Comparison of ENCODE assay signal across 1 cellular context in genomic region chr1:145465405-145466144, GRCh38.
TF ChIP-seq lines count a peak whose summit lies in the region.

No MANE protein-coding gene starts in this region.

TF ChIP-seq in HEK293, 187 proteins besides CTCF, POLR2A, EP300 and RAD21 (continued from another document and continues in another):
- TF ChIP-seq PATZ1 (tag by site-specific recombination; IDR thresholded peaks at IDR 0.05) (peak; percentile 67), ZNF335 (tag by site-specific recombination; conservative IDR thresholded peaks at IDR 0.05) (peak; percentile 38; the same call in 1 of the 2 replicates), PRDM1 (tag by site-specific recombination; IDR thresholded peaks at IDR 0.05) (peak; percentile 85), ZNF366 (tag by site-specific recombination; conservative IDR thresholded peaks at IDR 0.05) (peak; percentile 81), GLIS1 (tag by site-specific recombination; IDR thresholded peaks at IDR 0.05) (0 out of 2 replicates have a peak, but pooled peaks have one; percentile 27), BCL11B (tag by site-specific recombination; IDR thresholded peaks at IDR 0.05; ENCODE audit: low read depth) (0 out of 2 replicates have a peak, but pooled peaks have one; percentile 29), ZBTB10 (tag by site-specific recombination; IDR thresholded peaks at IDR 0.05) (0 out of 2 replicates have a peak, but pooled peaks have one; percentile 47), ZSCAN16 (tag by site-specific recombination; IDR thresholded peaks at IDR 0.05) (peak; percentile 89), ATF2 (tag by site-specific recombination; IDR thresholded peaks at IDR 0.05; ENCODE audit: low read depth) (0 out of 2 replicates have a peak, but pooled peaks have one; percentile 54), ZSCAN5A (tag by site-specific recombination; IDR thresholded peaks at IDR 0.05) (0 out of 2 replicates have a peak, but pooled peaks have one; percentile 58), ZNF2 (tag by site-specific recombination; IDR thresholded peaks at IDR 0.05) (peak; percentile 93), PRDM10 (tag by site-specific recombination; IDR thresholded peaks at IDR 0.05) (peak; percentile 94), ZNF596 (tag by site-specific recombination; IDR thresholded peaks at IDR 0.05) (peak; percentile 56; the same call in 1 of the 2 replicates), ZNF146 (tag by site-specific recombination; IDR thresholded peaks at IDR 0.05) (0 out of 2 replicates have a peak, but pooled peaks have one; percentile 17), REST (tag by site-specific recombination; IDR thresholded peaks at IDR 0.05) (0 out of 2 replicates have a peak, but pooled peaks have one; percentile 17), ZNF561 (tag by site-specific recombination; IDR thresholded peaks at IDR 0.05; ENCODE audit: borderline replicate concordance) (peak; percentile 61; the same call in 1 of the 2 replicates), ZBTB20 (tag by site-specific recombination; IDR thresholded peaks at IDR 0.05) (peak; percentile 56), PRDM4 (tag by site-specific recombination; IDR thresholded peaks at IDR 0.05) (peak; percentile 79; the same call in 1 of the 2 replicates), ZNF24 (tag by site-specific recombination; IDR thresholded peaks at IDR 0.05) (peak; percentile 72; the same call in 1 of the 2 replicates), ZBTB11 (tag by site-specific recombination; conservative IDR thresholded peaks at IDR 0.05; ENCODE audit: low read depth) (peak; percentile 50), IKZF3 (tag by site-specific recombination; IDR thresholded peaks at IDR 0.05) (peak; percentile 95), MZF1 (tag by site-specific recombination; IDR thresholded peaks at IDR 0.05; ENCODE audit: borderline replicate concordance) (0 out of 2 replicates have a peak, but pooled peaks have one; percentile 57), ZXDB (tag by site-specific recombination; IDR thresholded peaks at IDR 0.05) (peak; percentile 90), ZFP69B (tag by site-specific recombination; IDR thresholded peaks at IDR 0.05) (0 out of 2 replicates have a peak, but pooled peaks have one; percentile 47), KLF10 (tag by site-specific recombination; IDR thresholded peaks at IDR 0.05) (peak; percentile 79), INSM2 (tag by site-specific recombination; IDR thresholded peaks at IDR 0.05) (0 out of 2 replicates have a peak, but pooled peaks have one; percentile 30)
